Comparison of ENCODE assay signal across 8 cellular contexts in genomic region chr19:46624958-46625661, GRCh38. TPM values are rescaled to one million over a fixed set of nuclear protein-coding genes. Genes with fewer than 3 reads are reported as not detected.
DNase-seq lines count a peak whose midpoint lies in the region; ATAC-seq and TF ChIP-seq lines count a peak whose summit lies in the region.

TSS of gene PTGIR (minus strand) at chr19:46625089. CDS start at chr19:46624225, 864 bp downstream.

- no peaks in the 10 kb centered on the region; a peak in 2 of 5 replicates for H3K9me3 Mint-ChIP-seq in H9
- H3K9me3 Mint-ChIP-seq in activated T-cell treated with anti-CD3 and anti-CD28 coated beads, Interleukin-2, amount 50 U/mL, for 72 hours: no peaks in the 10 kb centered on the region

- no peaks in the 10 kb centered on the region for H3K79me1 ChIP-seq in H9 (ENCODE audit: insufficient read depth, low read depth, low read length, poor library complexity, severe bottlenecking)

- no peak within 1 kb of the TSS for H3K4me2 ChIP-seq in H9 (ENCODE audit: insufficient read depth, insufficient read length, low read length)

- intact Hi-C loops in thyroid gland (cut with DNase I): no loop called here

- peak within 1 kb of the TSS in 2 of 3 experiments; percentile 64 to 66; a peak in 3 of 7 replicates for H3K27ac Mint-ChIP-seq in H9
- H3K27ac Mint-ChIP-seq in activated T-cell treated with anti-CD3 and anti-CD28 coated beads, Interleukin-2, amount 50 U/mL, for 72 hours: peak within 1 kb of the TSS; percentile 97

- H3K36me3 Mint-ChIP-seq in H9 (ENCODE audit: insufficient read depth in 1 of 3, low read depth in 3 of 3): no peaks in the 10 kb centered on the region
- peaks cover 9 to 25% of the 10 kb centered on the region in 2 donors for H3K36me3 Mint-ChIP-seq in activated T-cell treated with anti-CD3 and anti-CD28 coated beads, Interleukin-2, amount 50 U/mL, for 72 hours (ENCODE audit: insufficient read depth in 2 of 2)

- no peak within 1 kb of the TSS for H3K14ac ChIP-seq in H9 (ENCODE audit: insufficient read depth, low read length)

- H2AFZ ChIP-seq in H9 (ENCODE audit: low read length): no peak within 1 kb of the TSS

- H4K91ac ChIP-seq in H9 (ENCODE audit: insufficient read length, low read depth, low read length): no peak within 1 kb of the TSS

- H2AK5ac ChIP-seq in H9 (ENCODE audit: insufficient read length, low read length): no peak within 1 kb of the TSS

- TF ChIP-seq CTCF in H9 (conservative IDR thresholded peaks at IDR 0.05) (no peak), thyroid gland (IDR thresholded peaks at IDR 0.05) (no peak)

- H3K27me3 ChIP-seq in H9 (ENCODE audit: insufficient read depth, low read length): no peaks in the 10 kb centered on the region
- H3K27me3 ChIP-seq in thyroid gland: no peaks in the 10 kb centered on the region

- no peak within 1 kb of the TSS; a peak in 2 of 5 replicates for H3K4me3 Mint-ChIP-seq in H9
- peak within 1 kb of the TSS; percentile 89 to 95 for H3K4me3 Mint-ChIP-seq in activated T-cell treated with anti-CD3 and anti-CD28 coated beads, Interleukin-2, amount 50 U/mL, for 72 hours

- no peaks in the 10 kb centered on the region for H3K9me3 ChIP-seq in H9 (ENCODE audit: control insufficient read depth, low read depth, low read length)
- no peaks in the 10 kb centered on the region for H3K9me3 ChIP-seq in thyroid gland

- H3K23me2 ChIP-seq in H9 (ENCODE audit: insufficient read length, low read depth, low read length, poor library complexity, severe bottlenecking): no peaks in the 10 kb centered on the region

- DNase-seq in AG20443 (ENCODE audit: low spot score) (peak; percentile 85), H9 (no peak), left kidney (ENCODE audit: low read depth, low spot score) (peak; percentile 67), thyroid gland (peak; percentile 28 to 36), SKM-1 treated with dmso at 0.1 percent for 144 hours (lab: John Stamatoyannopoulos, UW; ENCODE audit: unreplicated experiment) (no peak)
- DNase-seq in activated T-cell treated with anti-CD3 and anti-CD28 coated beads, Interleukin-2, amount 50 U/mL, for 72 hours: peak in 1 of 2 donors; percentile 29

- TF ChIP-seq POLR2A in thyroid gland (IDR thresholded peaks at IDR 0.05): peak in 1 of 2 donors; percentile 23

- H4K8ac ChIP-seq in H9 (replicated peaks; ENCODE audit: insufficient read length, low read depth, low read length): no peak within 1 kb of the TSS

- no peak within 1 kb of the TSS for H3K18ac ChIP-seq in H9 (ENCODE audit: insufficient read length, low read depth, low read length)

- H2BK12ac ChIP-seq in H9 (ENCODE audit: insufficient read length, low read depth, low read length): no peak within 1 kb of the TSS

- no peak within 1 kb of the TSS for H3K23ac ChIP-seq in H9 (ENCODE audit: insufficient read length, low read depth, low read length)

- peak within 1 kb of the TSS in 1 of 3 donors; percentile 15 for H3K4me3 ChIP-seq in thyroid gland (replicated peaks in 1 of 3)

- H2BK15ac ChIP-seq in H9 (ENCODE audit: low read depth, low read length): no peak within 1 kb of the TSS

- H2BK20ac ChIP-seq in H9 (ENCODE audit: low read depth, low read length, poor library complexity, severe bottlenecking): no peak within 1 kb of the TSS

- H4K20me1 ChIP-seq in H9 (ENCODE audit: control insufficient read depth, insufficient read depth, insufficient read length): no peaks in the 10 kb centered on the region

- no peak within 1 kb of the TSS for H4K5ac ChIP-seq in H9 (ENCODE audit: insufficient read length, low read depth, low read length)

- H3K27ac ChIP-seq in H9 (ENCODE audit: insufficient read length, low read depth, low read length): no peak within 1 kb of the TSS
- H3K27ac ChIP-seq in thyroid gland: peak within 1 kb of the TSS; percentile 46 to 70 (median 56)

- no CpG with 5 or more reads among the region's 13 CpGs for WGBS in H9 (ENCODE audit: extremely low coverage, insufficient read length, low lambda C conversion rate)
- WGBS in thyroid gland, 2 donors: 37 to 38% methylated on average over 13 of the region's 13 CpGs

- no peak within 1 kb of the TSS for H3K9ac ChIP-seq in H9 (ENCODE audit: extremely low read depth, insufficient read length, low read length)

- peaks cover 10% of the 10 kb centered on the region for H3K27me3 Mint-ChIP-seq in H9 (ENCODE audit: low read depth)
- no peaks in the 10 kb centered on the region for H3K27me3 Mint-ChIP-seq in activated T-cell treated with anti-CD3 and anti-CD28 coated beads, Interleukin-2, amount 50 U/mL, for 72 hours (ENCODE audit: low read depth)

- H3K4me1 Mint-ChIP-seq in H9: peaks cover 3 to 23% of the 10 kb centered on the region in 2 experiments
- peaks cover 51% of the 10 kb centered on the region for H3K4me1 Mint-ChIP-seq in activated T-cell treated with anti-CD3 and anti-CD28 coated beads, Interleukin-2, amount 50 U/mL, for 72 hours (ENCODE audit: low read depth)

- no peak within 1 kb of the TSS for H3K4ac ChIP-seq in H9 (ENCODE audit: low read depth, low read length)

- H3K56ac ChIP-seq in H9 (ENCODE audit: insufficient read length, low read depth, low read length): no peak within 1 kb of the TSS

- H3T11ph ChIP-seq in H9 (ENCODE audit: low read length): no peak within 1 kb of the TSS

- no peak within 1 kb of the TSS for H2BK5ac ChIP-seq in H9 (ENCODE audit: insufficient read length, low read length)

- no peaks in the 10 kb centered on the region for H3K79me2 ChIP-seq in H9 (ENCODE audit: insufficient read depth, low read length)

- no peaks in the 10 kb centered on the region for H3K4me1 ChIP-seq in H9 (ENCODE audit: insufficient read depth, low read length)
- H3K4me1 ChIP-seq in thyroid gland: peaks cover 0 to 18% of the 10 kb centered on the region in 2 donors

- no peaks in the 10 kb centered on the region for H3K36me3 ChIP-seq in thyroid gland

- no peak within 1 kb of the TSS for H2BK120ac ChIP-seq in H9 (ENCODE audit: low read depth, low read length, poor library complexity, severe bottlenecking)

- peak; percentile 49 to 59 for ATAC-seq in activated T-cell treated with anti-CD3 and anti-CD28 coated beads, Interleukin-2, amount 50 U/mL, for 72 hours (replicated peaks in 1 of 2)
- ATAC-seq in GM18907 (IDR thresholded peaks at IDR 0.05; ENCODE audit: unreplicated experiment) (no peak), GM19397 (IDR thresholded peaks at IDR 0.05; ENCODE audit: unreplicated experiment) (no peak)

RNA-seq across cellular contexts. Expression of gene PTGIR, which starts in this region (rescaled TPM):
- not detected in 2 replicates for total RNA-seq in H9 (2021)
- total RNA-seq in activated T-cell treated with anti-CD3 and anti-CD28 coated beads, Interleukin-2, amount 50 U/mL, for 72 hours: 10 to 100 TPM; 32.4 to 47.1 TPM
- total RNA-seq in thyroid gland: 10 to 100 TPM in 2 of 4 donors, 1 to 10 TPM in 2; 9.0 to 21.9 (median 12.7) TPM

Comparison
In these comparisons a context has a peak if more than half of its experiments do, and no peak if none do; other contexts are left out.
1. RNA of gene PTGIR (total RNA-seq): 32.4 to 47.1 TPM in activated T-cell treated with anti-CD3 and anti-CD28 coated beads, Interleukin-2, amount 50 U/mL, for 72 hours and 9.0 to 21.9 TPM in thyroid gland; not detected in H9; every median in the first group is over 10 times any median in the second.
2. DNase-seq: peak in AG20443 (single experiment), left kidney (single experiment) and thyroid gland (2 of 2); none in H9 (single experiment) and SKM-1 treated with dmso at 0.1 percent for 144 hours (single experiment).
3. H3K4me3 Mint-ChIP-seq: peak in activated T-cell treated with anti-CD3 and anti-CD28 coated beads, Interleukin-2, amount 50 U/mL, for 72 hours (2 of 2); none in H9 (0 of 2).
4. ATAC-seq: peak in activated T-cell treated with anti-CD3 and anti-CD28 coated beads, Interleukin-2, amount 50 U/mL, for 72 hours (2 of 2); none in GM18907 (single experiment) and GM19397 (single experiment).